In the genomic region with DNA sequence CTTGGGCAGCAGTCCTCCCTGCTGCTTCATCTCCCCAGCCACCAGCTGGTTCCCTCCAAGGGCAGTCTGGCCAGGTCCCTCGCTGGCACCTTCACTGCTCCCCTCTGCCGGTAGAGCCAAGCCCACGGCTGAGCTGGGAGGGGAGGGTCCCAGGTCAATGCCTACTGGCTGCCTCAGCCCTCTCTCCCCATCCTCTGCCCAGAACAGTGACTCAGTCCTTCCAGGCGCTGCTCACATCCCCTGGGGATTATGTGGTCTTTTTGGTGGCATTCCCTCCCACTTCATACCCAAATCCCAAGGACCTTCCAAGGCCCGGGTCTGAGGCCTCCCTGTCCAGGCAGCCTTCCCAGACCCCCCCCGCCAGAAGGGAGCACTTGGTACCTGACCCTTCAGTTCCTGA, we compare ENCODE assay signal across 31 cellular contexts. TPM values are rescaled to one million over a fixed set of nuclear protein-coding genes. Genes with fewer than 3 reads are reported as not detected.
DNase-seq lines count a peak whose midpoint lies in the region; ATAC-seq and TF ChIP-seq lines count a peak whose summit lies in the region.
"Had no signal": no experiment of that assay in that cellular context is flagged by ENCODE, and none has a peak within 500 bp of the region (broad histone marks: within the 10 kb centered on the region; RNA-seq: fewer than 3 reads in every experiment).

No MANE protein-coding gene starts in this region.

- ATAC-seq in effector memory CD8-positive, alpha-beta T cell (replicated peaks), result no peak
- no peak for ATAC-seq in CD8-positive, alpha-beta T cell
- ATAC-seq: activated T-helper 17 cell treated with anti-CD3 and anti-CD28 coated beads, Interleukin-2, amount 50 U/mL, for 72 hours; body of pancreas; gastrocnemius medialis; K562; left ventricle myocardium superior; naive thymus-derived CD4-positive, alpha-beta T cell; stimulated activated naive B cell treated with anti-CD40 and anti-IgM and Interleukin-4, amounts not matched to agents 10 μg/mL and 1 μg/mL and 100 μg/mL, for 72 hours had no signal

- H3K27ac Mint-ChIP-seq in effector memory CD8-positive, alpha-beta T cell, result no peak overlapping the region
- no peak overlapping the region for H3K27ac Mint-ChIP-seq in activated CD4-positive, alpha-beta T cell treated with anti-CD3 and anti-CD28 coated beads, Interleukin-2, amount 10 ng/mL, durations not matched to agents 7 days and 5 days
- no peak overlapping the region for H3K27ac Mint-ChIP-seq in CD8-positive, alpha-beta T cell
- H3K27ac Mint-ChIP-seq: activated naive CD8-positive, alpha-beta T cell; activated T-helper 17 cell treated with anti-CD3 and anti-CD28 coated beads, Interleukin-2, amount 50 U/mL, for 72 hours; HFFc6; mesothelial cell of epicardium; naive thymus-derived CD4-positive, alpha-beta T cell; stimulated activated naive B cell treated with anti-CD40 and anti-IgM and Interleukin-4, amounts not matched to agents 10 μg/mL and 1 μg/mL and 100 μg/mL, for 72 hours; T-helper 1 cell treated with Interleukin-12 subunit alpha and Interleukin-12 subunit beta and Interleukin-4 antibody, amounts not matched to agents 30 μg/mL and 1 μg/mL, for 36 hours had no signal

- no peaks in the 10 kb centered on the region for H3K4me1 Mint-ChIP-seq in effector memory CD8-positive, alpha-beta T cell (ENCODE audit: low read depth in 2 of 2)
- no peaks in the 10 kb centered on the region for H3K4me1 Mint-ChIP-seq in activated CD4-positive, alpha-beta T cell treated with anti-CD3 and anti-CD28 coated beads, Interleukin-2, amount 10 ng/mL, durations not matched to agents 7 days and 5 days
- no peaks in the 10 kb centered on the region for H3K4me1 Mint-ChIP-seq in CD8-positive, alpha-beta T cell (ENCODE audit: low read depth)
- H3K4me1 Mint-ChIP-seq: activated T-helper 17 cell treated with anti-CD3 and anti-CD28 coated beads, Interleukin-2, amount 50 U/mL, for 72 hours; naive thymus-derived CD4-positive, alpha-beta T cell had no signal

- CTCF ChIA-PET in activated CD4-positive, alpha-beta T cell treated with anti-CD3 and anti-CD28 coated beads, Interleukin-2, amount 10 ng/mL, durations not matched to agents 7 days and 5 days (lab: Charles Lee), result no interaction called here
- CTCF ChIA-PET in CD8-positive, alpha-beta T cell (lab: Charles Lee), result no interaction called here

- no peaks in the 10 kb centered on the region for H3K9me3 ChIP-seq in BLaER1
- H3K9me3 ChIP-seq in neuronal stem cell (replicated peaks in 1 of 2; ENCODE audit: control insufficient read depth in 2 of 2, insufficient read depth in 1 of 2, low read depth in 1 of 2, low read length in 2 of 2), result peaks cover 0 to 1% of the 10 kb centered on the region in 2 donors
- no peaks in the 10 kb centered on the region for H3K9me3 ChIP-seq in CD8-positive, alpha-beta T cell (ENCODE audit: low read length)
- H3K9me3 ChIP-seq: body of pancreas, gastrocnemius medialis had no signal

- peaks cover 35 to 72% of the 10 kb centered on the region in 2 donors for H3K27me3 Mint-ChIP-seq in effector memory CD8-positive, alpha-beta T cell
- peaks cover 3% of the 10 kb centered on the region for H3K27me3 Mint-ChIP-seq in activated CD4-positive, alpha-beta T cell treated with anti-CD3 and anti-CD28 coated beads, Interleukin-2, amount 10 ng/mL, durations not matched to agents 7 days and 5 days
- H3K27me3 Mint-ChIP-seq in CD8-positive, alpha-beta T cell (ENCODE audit: low read depth), result peaks cover 24% of the 10 kb centered on the region

- H3K4me1 ChIP-seq in BLaER1, result peaks cover 53% of the 10 kb centered on the region
- H3K4me1 ChIP-seq in neuronal stem cell (ENCODE audit: control insufficient read depth in 2 of 2, insufficient read depth in 1 of 2, low read depth in 1 of 2, low read length in 2 of 2), result peaks cover 0 to 15% of the 10 kb centered on the region in 2 donors
- no peaks in the 10 kb centered on the region for H3K4me1 ChIP-seq in CD8-positive, alpha-beta T cell (ENCODE audit: insufficient read depth, low read length)
- H3K4me1 ChIP-seq: gastrocnemius medialis had no signal

- H3K4me2 ChIP-seq in BLaER1, result peak overlapping the region; percentile 19; the same call in 1 of the 2 replicates
- no peak overlapping the region for H3K4me2 ChIP-seq in neuronal stem cell (ENCODE audit: insufficient read depth, low read length, poor library complexity, severe bottlenecking)

- H2AK5ac ChIP-seq in neuronal stem cell (ENCODE audit: low read depth, low read length), result peak overlapping the region; percentile 95

- H3K18ac ChIP-seq in neuronal stem cell (ENCODE audit: low read length), result peak overlapping the region; percentile 50

- no peak overlapping the region for H2BK120ac ChIP-seq in neuronal stem cell (ENCODE audit: low read depth, low read length)

- peaks cover 7% of the 10 kb centered on the region for H3K79me1 ChIP-seq in neuronal stem cell (ENCODE audit: low read depth, low read length)

- no peak for TF ChIP-seq CTCF in CD8-positive, alpha-beta T cell (IDR thresholded peaks at IDR 0.05)

- H3K4me3 ChIP-seq in BLaER1 (no peak overlapping the region), neuronal stem cell (ENCODE audit: low read length in 2 of 2) (no peak overlapping the region)
- no peak overlapping the region for H3K4me3 ChIP-seq in CD8-positive, alpha-beta T cell (ENCODE audit: low read depth, low read length)
- H3K4me3 ChIP-seq: body of pancreas, gastrocnemius medialis, K562 had no signal

- peak overlapping the region; percentile 63 for H2BK12ac ChIP-seq in neuronal stem cell (ENCODE audit: low read length)

- H3K27ac ChIP-seq in BLaER1, result no peak overlapping the region
- no peak overlapping the region for H3K27ac ChIP-seq in neuronal stem cell (replicated peaks; ENCODE audit: low read length)
- no peak overlapping the region for H3K27ac ChIP-seq in CD8-positive, alpha-beta T cell (ENCODE audit: low read depth, low read length)
- H3K27ac ChIP-seq: body of pancreas, C4-2B, gastrocnemius medialis, VCaP had no signal

- no peak overlapping the region for H2BK5ac ChIP-seq in neuronal stem cell (ENCODE audit: low read length)

- H2AFZ ChIP-seq in neuronal stem cell (ENCODE audit: low read length), result no peak overlapping the region

- H3K23ac ChIP-seq in neuronal stem cell (ENCODE audit: low read depth, low read length, poor library complexity), result peak overlapping the region; percentile 1

- no peak overlapping the region for H2BK15ac ChIP-seq in neuronal stem cell (ENCODE audit: low read length)

- H3K36me3 Mint-ChIP-seq in effector memory CD8-positive, alpha-beta T cell (ENCODE audit: insufficient read depth), result peaks cover 5% of the 10 kb centered on the region
- no peaks in the 10 kb centered on the region for H3K36me3 Mint-ChIP-seq in activated CD4-positive, alpha-beta T cell treated with anti-CD3 and anti-CD28 coated beads, Interleukin-2, amount 10 ng/mL, durations not matched to agents 7 days and 5 days (ENCODE audit: low read depth)
- no peaks in the 10 kb centered on the region for H3K36me3 Mint-ChIP-seq in CD8-positive, alpha-beta T cell
- H3K36me3 Mint-ChIP-seq: activated naive CD8-positive, alpha-beta T cell; mesothelial cell of epicardium; stimulated activated naive B cell treated with anti-CD40 and anti-IgM and Interleukin-4, amounts not matched to agents 10 μg/mL and 1 μg/mL and 100 μg/mL, for 72 hours had no signal

- POLR2A ChIA-PET in activated CD4-positive, alpha-beta T cell treated with anti-CD3 and anti-CD28 coated beads, Interleukin-2, amount 10 ng/mL, durations not matched to agents 7 days and 5 days (lab: Charles Lee), result no interaction called here
- POLR2A ChIA-PET in CD8-positive, alpha-beta T cell (lab: Charles Lee), result no interaction called here

- no CpG with 5 or more reads among the region's 6 CpGs for WGBS in neuronal stem cell (ENCODE audit: extremely low coverage in 2 of 2, insufficient read length in 2 of 2, insufficient replicate concordance in 1 of 2), 2 donors

- H4K20me1 ChIP-seq in BLaER1, result peaks cover 28% of the 10 kb centered on the region; the same call in 1 of the 2 replicates

- no peak overlapping the region for H4K8ac ChIP-seq in neuronal stem cell (ENCODE audit: low read depth, low read length)

- DNase-seq in HT1080 (ENCODE audit: low read depth), result peak; percentile 47
- DNase-seq in amniotic stem cell (lab: John Stamatoyannopoulos, UW), result peak; percentile 16
- no peak for DNase-seq in neuronal stem cell (ENCODE audit: low spot score)
- DNase-seq in effector memory CD8-positive, alpha-beta T cell, result no peak
- DNase-seq in glomerular visceral epithelial cell (ENCODE audit: extremely low spot score), result no peak
- DNase-seq in activated CD4-positive, alpha-beta T cell treated with anti-CD3 and anti-CD28 coated beads, Interleukin-2, amount 10 ng/mL, durations not matched to agents 7 days and 5 days, result no peak
- DNase-seq in CD8-positive, alpha-beta T cell, result no peak
- DNase-seq: ACHN; activated CD8-positive, alpha-beta memory T cell treated with anti-CD3 and anti-CD28 coated beads, Interleukin-2, amount 50 U/mL, for 4 hours; body of pancreas; effector CD4-positive, alpha-beta T cell; gastrocnemius medialis; HFFc6; islet precursor cell; left ventricle myocardium superior; naive thymus-derived CD4-positive, alpha-beta T cell; NCI-H1694 treated with DMSO at 0.1 percent for 48 hours; NCI-H2171 treated with DMSO at 0.1 percent for 48 hours; NCI-H524 treated with DMSO at 0.1 percent for 48 hours; NK-92 treated with Interleukin-12 subunit alpha and Interleukin-12 subunit beta, amount 100 ng/mL, for 24 hours; RPMI8226; stimulated activated CD4-positive, alpha-beta T cell treated with anti-CD3 and anti-CD28 coated beads, Interleukin-2, amount 100 ng/mL, for 48 hours; stimulated activated naive B cell treated with anti-CD40 and anti-IgM and Interleukin-4, amounts not matched to agents 10 μg/mL and 1 μg/mL and 100 μg/mL, for 72 hours had no signal

- H4K91ac ChIP-seq in neuronal stem cell (ENCODE audit: low read depth, low read length, poor library complexity), result no peak overlapping the region

- no peaks in the 10 kb centered on the region for H3K9me3 Mint-ChIP-seq in effector memory CD8-positive, alpha-beta T cell
- H3K9me3 Mint-ChIP-seq in activated CD4-positive, alpha-beta T cell treated with anti-CD3 and anti-CD28 coated beads, Interleukin-2, amount 10 ng/mL, durations not matched to agents 7 days and 5 days, result no peaks in the 10 kb centered on the region
- no peaks in the 10 kb centered on the region for H3K9me3 Mint-ChIP-seq in CD8-positive, alpha-beta T cell
- H3K9me3 Mint-ChIP-seq: activated T-helper 17 cell treated with anti-CD3 and anti-CD28 coated beads, Interleukin-2, amount 50 U/mL, for 72 hours; HFFc6; mesothelial cell of epicardium; naive thymus-derived CD4-positive, alpha-beta T cell; T-helper 1 cell treated with Interleukin-12 subunit alpha and Interleukin-12 subunit beta and Interleukin-4 antibody, amounts not matched to agents 30 μg/mL and 1 μg/mL, for 36 hours had no signal

- H3K36me3 ChIP-seq in BLaER1, result no peaks in the 10 kb centered on the region
- H3K36me3 ChIP-seq in neuronal stem cell (replicated peaks in 1 of 2; ENCODE audit: control insufficient read depth in 2 of 2, insufficient read depth in 2 of 2, low read length in 2 of 2), result peaks cover 0 to 2% of the 10 kb centered on the region in 2 donors
- no peaks in the 10 kb centered on the region for H3K36me3 ChIP-seq in CD8-positive, alpha-beta T cell (ENCODE audit: insufficient read depth, low read length)
- H3K36me3 ChIP-seq: gastrocnemius medialis had no signal

- no peak overlapping the region for H3K4me3 Mint-ChIP-seq in effector memory CD8-positive, alpha-beta T cell
- H3K4me3 Mint-ChIP-seq in activated CD4-positive, alpha-beta T cell treated with anti-CD3 and anti-CD28 coated beads, Interleukin-2, amount 10 ng/mL, durations not matched to agents 7 days and 5 days, result no peak overlapping the region
- H3K4me3 Mint-ChIP-seq in CD8-positive, alpha-beta T cell, result no peak overlapping the region
- H3K4me3 Mint-ChIP-seq: activated naive CD8-positive, alpha-beta T cell; activated T-helper 17 cell treated with anti-CD3 and anti-CD28 coated beads, Interleukin-2, amount 50 U/mL, for 72 hours; HFFc6; mesothelial cell of epicardium; naive thymus-derived CD4-positive, alpha-beta T cell; stimulated activated naive B cell treated with anti-CD40 and anti-IgM and Interleukin-4, amounts not matched to agents 10 μg/mL and 1 μg/mL and 100 μg/mL, for 72 hours; T-helper 1 cell treated with Interleukin-12 subunit alpha and Interleukin-12 subunit beta and Interleukin-4 antibody, amounts not matched to agents 30 μg/mL and 1 μg/mL, for 36 hours had no signal

- no peak overlapping the region for H3K4ac ChIP-seq in neuronal stem cell (ENCODE audit: low read length)

- intact Hi-C loops in CD8-positive, alpha-beta T cell (cut with DNase I, micrococcal nuclease), result no loop called here

- H3K14ac ChIP-seq in neuronal stem cell (ENCODE audit: low read length), result peak overlapping the region; percentile 13

- H3K27me3 ChIP-seq in BLaER1, result peaks cover 37% of the 10 kb centered on the region
- H3K27me3 ChIP-seq in neuronal stem cell (ENCODE audit: control insufficient read depth in 3 of 3, insufficient read depth in 3 of 3, low read depth in 1 of 3, low read length in 3 of 3), result peaks cover 0 to 9% (median 0%) of the 10 kb centered on the region in 3 experiments
- no peaks in the 10 kb centered on the region for H3K27me3 ChIP-seq in CD8-positive, alpha-beta T cell (ENCODE audit: insufficient read depth, low read length)
- H3K27me3 ChIP-seq: body of pancreas had no signal

- H3K9ac ChIP-seq in BLaER1 (no peak overlapping the region), neuronal stem cell (ENCODE audit: low read depth, low read length, poor library complexity) (no peak overlapping the region)

RNA-seq across cellular contexts. Expression of gene WNT7B, which starts 44.9 kb away (rescaled TPM):
- 15.0 and 18.9 TPM in 2 replicates for total RNA-seq in HT1080 (2014; rRNA removed; shearing (Covaris generic))
- 22.0 and 24.5 TPM in 2 replicates for polyA plus RNA-seq in HT1080 (2015; cell fraction: cytosol; rRNA removed)
- polyA plus RNA-seq in HT1080 (2015; cell fraction: nucleus; rRNA removed), result 9.9 and 12.5 TPM in 2 replicates
- polyA plus RNA-seq in neuronal stem cell (2013, experiment 1 of 2), result 8.6 TPM
- polyA plus RNA-seq in neuronal stem cell (2013, experiment 2 of 2), result 8.5 TPM
- total RNA-seq in activated CD4-positive, alpha-beta T cell treated with anti-CD3 and anti-CD28 coated beads, Interleukin-2, amount 10 ng/mL, durations not matched to agents 7 days and 5 days, result not detected
- not detected for total RNA-seq in CD8-positive, alpha-beta T cell
- total RNA-seq: activated T-helper 17 cell treated with anti-CD3 and anti-CD28 coated beads, Interleukin-2, amount 50 U/mL, for 72 hours; gastrocnemius medialis; K562; left ventricle myocardium superior; naive thymus-derived CD4-positive, alpha-beta T cell had no signal
- polyA plus RNA-seq: K562; naive thymus-derived CD4-positive, alpha-beta T cell had no signal

Comparison
In these comparisons a context has a peak if more than half of its experiments do, and no peak if none do; other contexts are left out.
1. DNase-seq: peak in HT1080 (single experiment) and amniotic stem cell (single experiment); none in neuronal stem cell (single experiment), effector memory CD8-positive, alpha-beta T cell (0 of 3), glomerular visceral epithelial cell (single experiment), activated CD4-positive, alpha-beta T cell treated with anti-CD3 and anti-CD28 coated beads, Interleukin-2, amount 10 ng/mL, durations not matched to agents 7 days and 5 days (single experiment) and CD8-positive, alpha-beta T cell (0 of 7).
2. RNA of gene WNT7B, which starts 44.9 kb away (total RNA-seq): 15.0 to 18.9 TPM in HT1080; not detected in activated CD4-positive, alpha-beta T cell treated with anti-CD3 and anti-CD28 coated beads, Interleukin-2, amount 10 ng/mL, durations not matched to agents 7 days and 5 days and not detected in CD8-positive, alpha-beta T cell; every median in the first group is over 10 times any median in the second.